ENCODE assay signal across 14 cellular contexts in genomic region chr1:223399393-223399792, GRCh38. TPM values are rescaled to one million over a fixed set of nuclear protein-coding genes. Genes with fewer than 3 reads are reported as not detected.
"Had no signal": no experiment of that assay in that cellular context is flagged by ENCODE, and none has a peak within 500 bp of the region (broad histone marks: within the 10 kb centered on the region; RNA-seq: fewer than 3 reads in every experiment).

No MANE protein-coding gene starts in this region.

RNA-seq across cellular contexts. Expression of gene CCDC185, which starts 6.2 kb away (rescaled TPM):
- total RNA-seq: activated B cell treated with CpG ODN at 0.5 μM for 24 hours; activated CD4-positive, alpha-beta memory T cell treated with anti-CD3 and anti-CD28 coated beads for 36 hours; activated CD4-positive, alpha-beta memory T cell treated with anti-CD3 and anti-CD28 coated beads, Interleukin-2, amount 10 ng/mL, durations not matched to agents 7 days and 5 days; activated CD4-positive, alpha-beta T cell treated with anti-CD3 and anti-CD28 coated beads for 36 hours; activated CD4-positive, alpha-beta T cell treated with anti-CD3 and anti-CD28 coated beads, Interleukin-2, amount 10 ng/mL, durations not matched to agents 24 days and 14 days; activated CD4-positive, alpha-beta T cell treated with anti-CD3 and anti-CD28 coated beads, Interleukin-2, amount 10 ng/mL, durations not matched to agents 7 days and 5 days; activated CD8-positive, alpha-beta memory T cell treated with anti-CD3 and anti-CD28 coated beads for 36 hours; activated CD8-positive, alpha-beta memory T cell treated with anti-CD3 and anti-CD28 coated beads, Interleukin-2, amount 10 ng/mL, durations not matched to agents 7 days and 5 days; activated CD8-positive, alpha-beta T cell treated with anti-CD3 and anti-CD28 coated beads for 36 hours; activated CD8-positive, alpha-beta T cell treated with anti-CD3 and anti-CD28 coated beads, Interleukin-2, amount 10 ng/mL, durations not matched to agents 7 days and 5 days; T-helper 1 cell treated with Interleukin-12 subunit alpha and Interleukin-12 subunit beta and Interleukin-4 antibody, amounts not matched to agents 30 ng/mL and 1 ng/mL, for 36 hours; T-helper 17 cell; T-helper 2 cell treated with Interferon-gamma antibody and Interleukin-4, amounts not matched to agents 100 ng/mL and 5 ng/mL, for 36 hours; WTC11 had no signal

RNA-seq across cellular contexts. Expression of gene SUSD4, which starts 35.4 kb away (rescaled TPM):
- total RNA-seq: activated B cell treated with CpG ODN at 0.5 μM for 24 hours; activated CD4-positive, alpha-beta T cell treated with anti-CD3 and anti-CD28 coated beads, Interleukin-2, amount 10 ng/mL, durations not matched to agents 24 days and 14 days; activated CD8-positive, alpha-beta memory T cell treated with anti-CD3 and anti-CD28 coated beads for 36 hours had no signal
